17 cellular contexts compared by ENCODE assay signal in genomic region chr1:195849180-195849579, GRCh38.
A peak's percentile ranks its signal among the peaks of the same experiment; 100 is the strongest.
DNase-seq lines count a peak whose midpoint lies in the region; ATAC-seq, FAIRE-seq and TF ChIP-seq lines count a peak whose summit lies in the region.
"Had no signal": no experiment of that assay in that cellular context is flagged by ENCODE, and none has a peak within 500 bp of the region (broad histone marks: within the 10 kb centered on the region; RNA-seq: fewer than 3 reads in every experiment).

No MANE protein-coding gene starts in this region.

- H3K27me3 ChIP-seq in breast epithelium (no peaks in the 10 kb centered on the region), HUES6 (ENCODE audit: control insufficient read depth, insufficient read depth, low read length) (no peaks in the 10 kb centered on the region), H1 (replicated peaks in 1 of 4; ENCODE audit: control insufficient read depth in 3 of 4, extremely low read depth in 1 of 4, insufficient read depth in 3 of 4, low read length in 3 of 4) (no peaks in the 10 kb centered on the region), ovary (no peaks in the 10 kb centered on the region)
- H3K27me3 ChIP-seq: BLaER1 had no signal

- no peak overlapping the region for H3K56ac ChIP-seq in H1 (replicated peaks; ENCODE audit: insufficient read length, low read depth, low read length)

- no peak overlapping the region for H3K23ac ChIP-seq in H1 (ENCODE audit: insufficient read length)

- intact Hi-C loops in MCF 10A (cut with micrococcal nuclease) = no loop called here
- intact Hi-C loops in breast epithelium (cut with DNase I; ENCODE audit: low total_unique reads) = no loop called here
- intact Hi-C loops in ovary (cut with DNase I) = no loop called here

- no peak overlapping the region for H3K4me3 Mint-ChIP-seq in MCF 10A (ENCODE audit: unreplicated experiment)
- H3K4me3 Mint-ChIP-seq: CD8-positive, alpha-beta memory T cell had no signal

- no peak for TF ChIP-seq EP300 in H1 (IDR thresholded peaks at IDR 0.05; ENCODE audit: borderline replicate concordance in 1 of 2, low read depth in 2 of 2, low read length in 2 of 2)
- no peak for TF ChIP-seq EP300 in ovary (IDR thresholded peaks at IDR 0.05)

- H2BK120ac ChIP-seq in H1 (replicated peaks; ENCODE audit: low read depth, low read length) = peak overlapping the region; percentile 5

- H4K5ac ChIP-seq in H1 (ENCODE audit: insufficient read length, low read depth, low read length) = peak overlapping the region; percentile 52

- H3K23me2 ChIP-seq in H1 (ENCODE audit: low read depth, low read length) = no peaks in the 10 kb centered on the region

- H3K79me2 ChIP-seq in H1 (ENCODE audit: control insufficient read depth in 1 of 2, insufficient read depth in 2 of 2, low read length in 2 of 2) = no peaks in the 10 kb centered on the region

- H4K91ac ChIP-seq in H1 (replicated peaks; ENCODE audit: insufficient read length, low read length) = no peak overlapping the region

- H3K79me1 ChIP-seq in H1 (ENCODE audit: low read depth, low read length) = no peaks in the 10 kb centered on the region

- H3K4me1 Mint-ChIP-seq in MCF 10A (ENCODE audit: insufficient read depth, unreplicated experiment) = peaks cover 6% of the 10 kb centered on the region
- H3K4me1 Mint-ChIP-seq: CD8-positive, alpha-beta memory T cell had no signal

- no peak for FAIRE-seq in H1 (lab: Jason Lieb, UNC)
- FAIRE-seq: GM12878, GM18507, K562 had no signal

- no peak for DNase-seq in MCF 10A (ENCODE audit: unreplicated experiment)
- DNase-seq in breast epithelium (ENCODE audit: low spot score in 2 of 2) = no peak
- no peak for DNase-seq in H1 (ENCODE audit: low read depth in 1 of 2, low spot score in 2 of 2)
- no peak for DNase-seq in hepatic stellate cell (ENCODE audit: low spot score)
- DNase-seq in ovary = no peak
- DNase-seq in SIG-M5 treated with dmso at 0.1 percent for 504 hours (lab: John Stamatoyannopoulos, UW; ENCODE audit: unreplicated experiment) = no peak
- DNase-seq: Caco-2; CD8-positive, alpha-beta memory T cell; DMS53; Karpas-422 had no signal

- H2BK12ac ChIP-seq in H1 (ENCODE audit: low read depth, low read length) = no peak overlapping the region

- H3K14ac ChIP-seq in H1 (ENCODE audit: insufficient read length) = no peak overlapping the region

- no peak overlapping the region for H2AFZ ChIP-seq in H1 (ENCODE audit: low read length)

- 71% methylated on average over 1 of the region's 1 CpG; no CpG with 5 or more reads in 1 of the 2 experiments for WGBS in H1 (ENCODE audit: extremely low coverage in 1 of 2, insufficient coverage in 1 of 2, insufficient read length in 1 of 2, insufficient replicate concordance in 2 of 2, low coverage in 1 of 2, low lambda C conversion rate in 2 of 2, missing lambda C conversion rate in 1 of 2), 2 experiments
- 0 to 3% (median 0%) methylated on average over 1 of the region's 1 CpG for WGBS in ovary, 3 donors

- H3K27ac ChIP-seq in breast epithelium (no peak overlapping the region), HUES6 (ENCODE audit: low read depth, low read length) (peak overlapping the region; percentile 87), H1 (ENCODE audit: low read depth, low read length) (no peak overlapping the region), ovary (no peak overlapping the region)
- H3K27ac ChIP-seq: 22Rv1, BLaER1 had no signal

- H3K27me3 Mint-ChIP-seq in MCF 10A (ENCODE audit: insufficient read depth, unreplicated experiment) = no peaks in the 10 kb centered on the region
- H3K27me3 Mint-ChIP-seq: CD8-positive, alpha-beta memory T cell had no signal

- no peaks in the 10 kb centered on the region for H4K20me1 ChIP-seq in H1 (replicated peaks in 1 of 2; ENCODE audit: control insufficient read depth in 1 of 2, insufficient read depth in 2 of 2, low read length in 2 of 2)
- H4K20me1 ChIP-seq: BLaER1 had no signal

- H2BK5ac ChIP-seq in H1 (ENCODE audit: low read depth, low read length) = peak overlapping the region; percentile 6; the same call in 1 of the 2 replicates

- no peaks in the 10 kb centered on the region for H3K4me1 ChIP-seq in breast epithelium
- peaks cover 44% of the 10 kb centered on the region for H3K4me1 ChIP-seq in HUES6 (ENCODE audit: control insufficient read depth, insufficient read depth, low read length)
- H3K4me1 ChIP-seq in H1 (replicated peaks in 1 of 4; ENCODE audit: control insufficient read depth in 3 of 4, insufficient read depth in 4 of 4, low read length in 3 of 4) = peaks cover 0 to 5% (median 3%) of the 10 kb centered on the region in 4 experiments; a peak in 3 of 7 replicates
- no peaks in the 10 kb centered on the region for H3K4me1 ChIP-seq in ovary (ENCODE audit: insufficient read depth)
- H3K4me1 ChIP-seq: BLaER1, Caco-2 had no signal

- H3K27ac Mint-ChIP-seq in MCF 10A (ENCODE audit: low read depth, unreplicated experiment) = peak overlapping the region; percentile 40
- H3K27ac Mint-ChIP-seq: CD8-positive, alpha-beta memory T cell had no signal

- no peaks in the 10 kb centered on the region for H3K36me3 Mint-ChIP-seq in MCF 10A (ENCODE audit: insufficient read depth, unreplicated experiment)
- H3K36me3 Mint-ChIP-seq: CD8-positive, alpha-beta memory T cell had no signal

- no peak overlapping the region for H2BK20ac ChIP-seq in H1 (ENCODE audit: low read length)

- H3K4me3 ChIP-seq in breast epithelium (no peak overlapping the region), HUES6 (ENCODE audit: low read depth, low read length) (no peak overlapping the region; the same call in 1 of the 2 replicates), H1 (ENCODE audit: extremely low read depth in 1 of 4, insufficient read depth in 2 of 4, low read depth in 3 of 4, low read length in 4 of 4) (no peak overlapping the region), ovary (no peak overlapping the region)
- H3K4me3 ChIP-seq: BLaER1, GM12878, K562 had no signal

- H3K36me3 ChIP-seq in breast epithelium (no peaks in the 10 kb centered on the region), HUES6 (ENCODE audit: control insufficient read depth, insufficient read depth, low read length) (no peaks in the 10 kb centered on the region), H1 (ENCODE audit: control insufficient read depth in 2 of 4, insufficient read depth in 4 of 4, low read length in 3 of 4) (no peaks in the 10 kb centered on the region), ovary (no peaks in the 10 kb centered on the region)
- H3K36me3 ChIP-seq: BLaER1 had no signal

- H3K9ac ChIP-seq in HUES6 (ENCODE audit: low read length) (peak overlapping the region; percentile 66), H1 (replicated peaks in 1 of 4; ENCODE audit: extremely low read depth in 1 of 4, low read depth in 3 of 4, low read length in 3 of 4) (no peak overlapping the region)
- H3K9ac ChIP-seq: BLaER1 had no signal

- TF ChIP-seq POLR2A in breast epithelium (IDR thresholded peaks at IDR 0.05) (no peak), H1 (IDR thresholded peaks at IDR 0.05; ENCODE audit: control extremely low read depth in 1 of 2, low read depth in 2 of 2, low read length in 2 of 2) (no peak), ovary (IDR thresholded peaks at IDR 0.05) (no peak)

- no peak overlapping the region for H3K18ac ChIP-seq in H1 (ENCODE audit: extremely low read depth, low read length)

- H3K4me2 ChIP-seq in H1 (ENCODE audit: insufficient read depth in 1 of 2, low read depth in 2 of 2, low read length in 2 of 2) = no peak overlapping the region; a peak in 1 of 4 replicates
- H3K4me2 ChIP-seq: BLaER1 had no signal

- H2AK5ac ChIP-seq in H1 (ENCODE audit: low read depth, low read length) = no peak overlapping the region

- POLR2A ChIA-PET in MCF 10A (lab: Yijun Ruan, JAX) = interaction anchor here (0.5 kb wide), 1 partner anchor 54 kb away, joined by 3 read pairs; no protein-coding TSS in a partner anchor
- POLR2A ChIA-PET in H1 (lab: Charles Lee; ENCODE audit: partially characterized antibody) = interaction anchor here (1.0 to 1.4 kb wide), 3 partner anchors 9 to 760 kb away, joined by 3 to 5 read pairs (median 3); no protein-coding TSS in a partner anchor

- H2BK15ac ChIP-seq in H1 (ENCODE audit: low read length) = no peak overlapping the region

- H3K9me3 Mint-ChIP-seq in MCF 10A (ENCODE audit: unreplicated experiment) = no peaks in the 10 kb centered on the region

- no TSS peak for BruUV-seq in MCF 10A (replicated peaks; lab: Mats Ljungman, UMichigan)

- H4K8ac ChIP-seq in H1 (ENCODE audit: extremely low read depth, insufficient read depth, low read length) = no peak overlapping the region

- no peak for TF ChIP-seq CTCF in MCF 10A (IDR thresholded peaks at IDR 0.05; ENCODE audit: unreplicated experiment)
- no peak for TF ChIP-seq CTCF in breast epithelium (IDR thresholded peaks at IDR 0.05)
- TF ChIP-seq CTCF in H1 (IDR thresholded peaks at IDR 0.05; ENCODE audit: control extremely low read depth in 1 of 3, insufficient read depth in 1 of 3, low read depth in 1 of 3, low read length in 3 of 3) = no peak
- no peak for TF ChIP-seq CTCF in ovary (IDR thresholded peaks at IDR 0.05)

- CTCF ChIA-PET in MCF 10A (lab: Yijun Ruan, JAX) (interaction anchor here (0.7 kb wide), 1 partner anchor 130 kb away, joined by 3 read pairs; no protein-coding TSS in a partner anchor), H1 (lab: Charles Lee; ENCODE audit: partially characterized antibody) (interaction anchor here (0.6 to 1.5 kb wide), 4 partner anchors 36 to 300 kb away, joined by 3 read pairs; no protein-coding TSS in a partner anchor)

- no peak overlapping the region for H3K4ac ChIP-seq in H1 (replicated peaks; ENCODE audit: insufficient read length, low read depth, low read length)

- ATAC-seq in GM21723 (IDR thresholded peaks at IDR 0.05; ENCODE audit: unreplicated experiment) = no peak
- ATAC-seq: GM12878 had no signal

- TF ChIP-seq RAD21 in H1 (IDR thresholded peaks at IDR 0.05 in 1 of 2, conservative IDR thresholded peaks at IDR 0.05 in 1 of 2; ENCODE audit: low read depth in 2 of 2, low read length in 2 of 2) = no peak

- H3K9me3 ChIP-seq in breast epithelium (no peaks in the 10 kb centered on the region), HUES6 (ENCODE audit: control insufficient read depth, insufficient read depth, low read depth, low read length) (no peaks in the 10 kb centered on the region), H1 (ENCODE audit: insufficient read depth in 2 of 2, low read depth in 1 of 2, low read length in 1 of 2) (no peaks in the 10 kb centered on the region), ovary (no peaks in the 10 kb centered on the region)
- H3K9me3 ChIP-seq: BLaER1, Caco-2 had no signal

TF ChIP-seq in H1, 55 proteins besides CTCF, POLR2A, EP300 and RAD21 (continues in another document):
- TF ChIP-seq JUND (IDR thresholded peaks at IDR 0.05; ENCODE audit: low read length) = no peak
- TF ChIP-seq SUZ12 (IDR thresholded peaks at IDR 0.05; ENCODE audit: low read length) = no peak
- TF ChIP-seq CTBP2 (IDR thresholded peaks at IDR 0.05; ENCODE audit: borderline replicate concordance, insufficient read depth, insufficient read length, low read length) = no peak
- no peak for TF ChIP-seq SIN3A (conservative IDR thresholded peaks at IDR 0.05 in 1 of 2, IDR thresholded peaks at IDR 0.05 in 1 of 2; ENCODE audit: low read depth in 1 of 2, low read length in 2 of 2)
- no peak for TF ChIP-seq NRF1 (IDR thresholded peaks at IDR 0.05; ENCODE audit: low read depth, low read length)
- no peak for TF ChIP-seq TAF1 (IDR thresholded peaks at IDR 0.05; ENCODE audit: low read depth, low read length)
- no peak for TF ChIP-seq CHD1 (IDR thresholded peaks at IDR 0.05; ENCODE audit: low read depth, low read length)
- no peak for TF ChIP-seq GTF2F1 (IDR thresholded peaks at IDR 0.05; ENCODE audit: borderline replicate concordance, low read depth, low read length)
